11 cellular contexts compared by ENCODE assay signal in genomic region chr16:84694980-84695379, GRCh38.
"Had no signal": no experiment of that assay in that cellular context is flagged by ENCODE, and none has a peak within 500 bp of the region (broad histone marks: within the 10 kb centered on the region; RNA-seq: fewer than 3 reads in every experiment).

No MANE protein-coding gene starts in this region.

- H3K4me2 ChIP-seq: GM23338 had no signal

- FAIRE-seq: H1, H54 had no signal

- DNase-seq: GM23248, GOT3, H7, H9, HCEC 1CT, HFFc6 had no signal

- H3K27ac Mint-ChIP-seq: GM23338, H9, HFFc6 had no signal

- H3K4me3 Mint-ChIP-seq: GM23338, H9, HFFc6 had no signal

- H3K4me3 ChIP-seq: GM23248, GM23338, HAP-1 had no signal

- H3K9me3 Mint-ChIP-seq: GM23338, HFFc6 had no signal

- H3K27ac ChIP-seq: GM23248 had no signal

- H2AFZ ChIP-seq: GM23248, GM23338 had no signal

- H3K36me3 ChIP-seq: HAP-1 had no signal

- H3K9ac ChIP-seq: GM23248 had no signal

- ATAC-seq: GM23338, HCT116 had no signal
